In the genomic region with DNA sequence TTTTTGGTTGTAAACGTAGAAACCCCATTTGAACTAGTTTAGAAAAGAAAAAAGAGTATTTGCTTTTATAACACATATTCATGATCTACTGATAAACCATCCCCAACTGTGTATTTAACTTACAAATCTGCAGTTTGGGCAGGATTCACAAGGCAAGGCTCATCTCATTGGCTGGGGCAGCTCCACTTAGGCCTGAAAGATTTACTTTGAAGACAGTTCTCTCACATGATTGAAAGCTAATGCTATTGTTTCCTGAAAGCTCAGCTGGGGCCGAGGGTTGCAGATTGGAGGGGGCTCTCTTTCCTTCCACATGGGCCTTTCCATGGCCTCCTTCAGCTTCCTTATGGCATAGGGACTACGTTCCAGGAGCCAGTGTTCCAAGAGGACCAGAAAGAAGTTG, we compare ENCODE assay signal across 13 cellular contexts. TPM values are rescaled to one million over a fixed set of nuclear protein-coding genes. Genes with fewer than 3 reads are reported as not detected.
DNase-seq lines count a peak whose midpoint lies in the region; ATAC-seq and TF ChIP-seq lines count a peak whose summit lies in the region.
"Had no signal": no experiment of that assay in that cellular context is flagged by ENCODE, and none has a peak within 500 bp of the region (broad histone marks: within the 10 kb centered on the region; RNA-seq: fewer than 3 reads in every experiment).

No MANE protein-coding gene starts in this region.

- H3K27me3 Mint-ChIP-seq in CD4-positive, CD25-positive, alpha-beta regulatory T cell = no peaks in the 10 kb centered on the region

- no peaks in the 10 kb centered on the region for H3K27me3 ChIP-seq in CD4-positive, CD25-positive, alpha-beta regulatory T cell (ENCODE audit: control insufficient read depth, insufficient read depth, low read length)
- no peaks in the 10 kb centered on the region for H3K27me3 ChIP-seq in effector memory CD4-positive, alpha-beta T cell (replicated peaks; ENCODE audit: control insufficient read depth, insufficient read depth, low read length, poor library complexity, severe bottlenecking)

- H3K4me1 ChIP-seq in CD4-positive, CD25-positive, alpha-beta regulatory T cell (ENCODE audit: control insufficient read depth, insufficient read depth, low read length, poor library complexity, severe bottlenecking) = peaks cover 42% of the 10 kb centered on the region
- H3K4me1 ChIP-seq in effector memory CD4-positive, alpha-beta T cell (ENCODE audit: control insufficient read depth, insufficient read depth, low read length, poor library complexity, severe bottlenecking) = no peaks in the 10 kb centered on the region
- H3K4me1 ChIP-seq: SJSA1 had no signal

- peak overlapping the region; percentile 82 for H3K4me3 ChIP-seq in CD4-positive, CD25-positive, alpha-beta regulatory T cell (ENCODE audit: low read depth, low read length)
- H3K4me3 ChIP-seq in effector memory CD4-positive, alpha-beta T cell (ENCODE audit: insufficient read depth, low read depth, low read length, poor library complexity, severe bottlenecking) = peak overlapping the region; percentile 34
- H3K4me3 ChIP-seq: SJSA1 had no signal

- H3K9me3 ChIP-seq in CD4-positive, CD25-positive, alpha-beta regulatory T cell (ENCODE audit: control insufficient read depth in 2 of 2, low read length in 2 of 2) = peaks cover 5 to 7% of the 10 kb centered on the region in 2 experiments
- H3K9me3 ChIP-seq in effector memory CD4-positive, alpha-beta T cell (ENCODE audit: control insufficient read depth, low read length) = no peaks in the 10 kb centered on the region
- H3K9me3 ChIP-seq: SJSA1 had no signal

- peaks cover 0 to 5% (median 0%) of the 10 kb centered on the region in 7 donors for H3K9me3 Mint-ChIP-seq in CD4-positive, CD25-positive, alpha-beta regulatory T cell

- ATAC-seq in CD4-positive, CD25-positive, alpha-beta regulatory T cell (ENCODE audit: low read depth in 2 of 2) = peak; percentile 45 to 59
- peak; percentile 38 for ATAC-seq in HG03439 (IDR thresholded peaks at IDR 0.05; ENCODE audit: unreplicated experiment)
- no peak for ATAC-seq in HG02610 (IDR thresholded peaks at IDR 0.05; ENCODE audit: unreplicated experiment)

- peak overlapping the region; percentile 95 to 98 (median 96) for H3K27ac Mint-ChIP-seq in CD4-positive, CD25-positive, alpha-beta regulatory T cell

- peaks cover 45 to 69% (median 55%) of the 10 kb centered on the region in 4 donors for H3K4me1 Mint-ChIP-seq in CD4-positive, CD25-positive, alpha-beta regulatory T cell

- TF ChIP-seq CTCF in GM20000 (IDR thresholded peaks at IDR 0.05; ENCODE audit: extremely low read depth, missing control alignments) (no peak), GM13976 (IDR thresholded peaks at IDR 0.05; ENCODE audit: borderline replicate concordance, control extremely low read depth, extremely low read depth, insufficient read depth, missing control alignments) (no peak)

- peak in 2 of 3 donors; percentile 10 to 54 for DNase-seq in CD4-positive, CD25-positive, alpha-beta regulatory T cell
- peak; percentile 14 for DNase-seq in GM20000 (ENCODE audit: low spot score)
- DNase-seq in effector memory CD4-positive, alpha-beta T cell = no peak
- DNase-seq in GM13976 (ENCODE audit: low spot score) = no peak
- no peak for DNase-seq in germinal center (ENCODE audit: low spot score)
- no peak for DNase-seq in NCI-H187 treated with DMSO at 0.1 percent for 48 hours (lab: John Stamatoyannopoulos, UW)
- DNase-seq: head of caudate nucleus; NCI-H146; stimulated activated CD4-positive, alpha-beta T cell treated with anti-CD3 and anti-CD28 coated beads, Interleukin-4, amount 100 ng/mL, for 24 hours had no signal

- peak overlapping the region; percentile 80 for H3K27ac ChIP-seq in CD4-positive, CD25-positive, alpha-beta regulatory T cell (ENCODE audit: insufficient read depth, low read length, poor library complexity, severe bottlenecking)
- H3K27ac ChIP-seq in effector memory CD4-positive, alpha-beta T cell (ENCODE audit: insufficient read depth, low read length, poor library complexity, severe bottlenecking) = peak overlapping the region; percentile 57
- H3K27ac ChIP-seq: HL-60, SJSA1 had no signal

- in situ Hi-C loops in GM13976 (cut with MboI; ENCODE audit: low sequenced_read_pairs, unreplicated experiment) = no loop called here

- H3K36me3 ChIP-seq in CD4-positive, CD25-positive, alpha-beta regulatory T cell (ENCODE audit: control insufficient read depth, insufficient read depth, low read length) = peaks cover 21% of the 10 kb centered on the region
- peaks cover 4% of the 10 kb centered on the region for H3K36me3 ChIP-seq in effector memory CD4-positive, alpha-beta T cell (ENCODE audit: control insufficient read depth, insufficient read depth, low read length)
- H3K36me3 ChIP-seq: SJSA1 had no signal

- H3K36me3 Mint-ChIP-seq in CD4-positive, CD25-positive, alpha-beta regulatory T cell = peaks cover 27% of the 10 kb centered on the region

- H3K4me3 Mint-ChIP-seq in CD4-positive, CD25-positive, alpha-beta regulatory T cell = peak overlapping the region; percentile 72 to 94 (median 86)

RNA-seq across cellular contexts. Expression of a gene that starts 47.4 kb away (rescaled TPM):
- 261 TPM for total RNA-seq in CD4-positive, CD25-positive, alpha-beta regulatory T cell
- polyA plus RNA-seq in CD4-positive, CD25-positive, alpha-beta regulatory T cell = 100 to 1,000 TPM; 242 to 285 (median 260) TPM
- total RNA-seq: SJSA1 had no signal

Comparison
In these comparisons a context has a peak if more than half of its experiments do, and no peak if none do; other contexts are left out.
1. DNase-seq: peak in CD4-positive, CD25-positive, alpha-beta regulatory T cell (2 of 3) and GM20000 (single experiment); none in effector memory CD4-positive, alpha-beta T cell (0 of 3), GM13976 (single experiment), germinal center (single experiment) and NCI-H187 treated with DMSO at 0.1 percent for 48 hours (single experiment).